Comparison of ENCODE assay signal across 19 cellular contexts in the genomic region with DNA sequence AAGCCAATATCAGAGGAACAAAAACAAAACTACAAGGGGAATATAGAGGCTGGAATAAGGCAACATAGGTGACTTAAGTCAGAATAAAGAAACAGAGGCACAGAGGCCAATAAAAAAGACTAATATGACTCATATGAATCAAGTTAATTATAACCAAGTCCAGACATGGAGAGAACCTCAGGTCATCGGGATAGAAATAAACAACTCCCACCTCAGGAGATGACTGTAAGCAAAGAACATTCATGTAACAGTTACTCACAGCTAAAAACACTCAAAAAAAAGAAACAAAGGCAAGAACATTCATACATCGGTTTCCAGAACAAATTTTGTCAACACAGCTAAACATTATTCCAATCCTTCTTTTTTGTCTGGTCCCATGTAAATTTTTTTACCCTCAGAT.
A peak's percentile ranks its signal among the peaks of the same experiment; 100 is the strongest.
DNase-seq lines count a peak whose midpoint lies in the region; ATAC-seq, FAIRE-seq and TF ChIP-seq lines count a peak whose summit lies in the region.
"Had no signal": no experiment of that assay in that cellular context is flagged by ENCODE, and none has a peak within 500 bp of the region (broad histone marks: within the 10 kb centered on the region; RNA-seq: fewer than 3 reads in every experiment).

No MANE protein-coding gene starts in this region.

- H3K27ac ChIP-seq in breast epithelium, result no peak overlapping the region
- H3K27ac ChIP-seq in aorta (ENCODE audit: low read depth in 1 of 2, low read length in 2 of 2), result no peak overlapping the region
- H3K27ac ChIP-seq: 22Rv1, BLaER1 had no signal

- TF ChIP-seq POLR2A in breast epithelium (IDR thresholded peaks at IDR 0.05), result no peak

- FAIRE-seq in bronchial epithelial cell (lab: Jason Lieb, UNC), result no peak
- FAIRE-seq: GM12892, GM19239, H1 had no signal

- H3K36me3 ChIP-seq in breast epithelium, result no peaks in the 10 kb centered on the region
- H3K36me3 ChIP-seq in bronchial epithelial cell (ENCODE audit: control insufficient read depth, insufficient read depth, low read length), result no peaks in the 10 kb centered on the region
- no peaks in the 10 kb centered on the region for H3K36me3 ChIP-seq in aorta (ENCODE audit: control insufficient read depth in 1 of 2, insufficient read depth in 2 of 2, low read length in 1 of 2)
- H3K36me3 ChIP-seq: BLaER1, HAP-1 had no signal

- H3K36me3 Mint-ChIP-seq in MCF 10A (ENCODE audit: insufficient read depth, unreplicated experiment), result no peaks in the 10 kb centered on the region
- H3K36me3 Mint-ChIP-seq in activated T-helper 1 cell treated with anti-CD3 and anti-CD28 coated beads, Interleukin-12 subunit alpha, Interleukin-12 subunit beta, Interleukin-2, Interleukin-4 antibody, amounts not matched to agents 30 ng/mL and 10 ng/mL and 1 ng/mL, durations not matched to agents 14 hours and 24 hours and 36 hours (ENCODE audit: low read depth), result no peaks in the 10 kb centered on the region
- H3K36me3 Mint-ChIP-seq: CD8-positive, alpha-beta memory T cell; IgD-negative memory B cell had no signal

- DNase-seq in MCF 10A (ENCODE audit: unreplicated experiment) (peak; percentile 33), breast epithelium (ENCODE audit: low spot score in 2 of 2) (no peak), bronchial epithelial cell (ENCODE audit: low read depth) (peak; percentile 96), fibroblast of villous mesenchyme (ENCODE audit: low read depth) (peak; percentile 19), aorta (no peak), NCI-H774 (lab: John Stamatoyannopoulos, UW) (no peak)
- no peak for DNase-seq in activated T-helper 1 cell treated with anti-CD3 and anti-CD28 coated beads, Interleukin-12 subunit alpha, Interleukin-12 subunit beta, Interleukin-2, Interleukin-4 antibody, amounts not matched to agents 30 ng/mL and 10 ng/mL and 1 ng/mL, durations not matched to agents 14 hours and 24 hours and 36 hours (ENCODE audit: low spot score)
- DNase-seq: Caco-2; CD8-positive, alpha-beta memory T cell; DND-41; GDM1 had no signal

- WGBS in aorta, 2 donors, result 73 to 74% methylated on average over 2 of the region's 2 CpGs

- H3K27ac Mint-ChIP-seq in MCF 10A (ENCODE audit: low read depth, unreplicated experiment), result peak overlapping the region; percentile 81
- H3K27ac Mint-ChIP-seq in activated T-helper 1 cell treated with anti-CD3 and anti-CD28 coated beads, Interleukin-12 subunit alpha, Interleukin-12 subunit beta, Interleukin-2, Interleukin-4 antibody, amounts not matched to agents 30 ng/mL and 10 ng/mL and 1 ng/mL, durations not matched to agents 14 hours and 24 hours and 36 hours, result no peak overlapping the region
- H3K27ac Mint-ChIP-seq: CD8-positive, alpha-beta memory T cell; IgD-negative memory B cell had no signal

- POLR2A ChIA-PET in MCF 10A (lab: Yijun Ruan, JAX), result interaction anchor here (0.6 to 4.4 kb wide), 3 partner anchors 16 to 78 kb away, joined by 3 to 30 read pairs (median 3); no protein-coding TSS in a partner anchor

- ATAC-seq in aorta (ENCODE audit: low FRiP score) (no peak), GM21423 (IDR thresholded peaks at IDR 0.05; ENCODE audit: unreplicated experiment) (no peak)

- H3K9me3 ChIP-seq in breast epithelium, result no peaks in the 10 kb centered on the region
- no peaks in the 10 kb centered on the region for H3K9me3 ChIP-seq in aorta (ENCODE audit: control insufficient read depth, low read length)
- H3K9me3 ChIP-seq: BLaER1, Caco-2, HAP-1 had no signal

- H3K4me1 Mint-ChIP-seq in MCF 10A (ENCODE audit: insufficient read depth, unreplicated experiment), result peaks cover 47% of the 10 kb centered on the region
- no peaks in the 10 kb centered on the region for H3K4me1 Mint-ChIP-seq in activated T-helper 1 cell treated with anti-CD3 and anti-CD28 coated beads, Interleukin-12 subunit alpha, Interleukin-12 subunit beta, Interleukin-2, Interleukin-4 antibody, amounts not matched to agents 30 ng/mL and 10 ng/mL and 1 ng/mL, durations not matched to agents 14 hours and 24 hours and 36 hours (ENCODE audit: low read depth)
- H3K4me1 Mint-ChIP-seq: CD8-positive, alpha-beta memory T cell; IgD-negative memory B cell had no signal

- CTCF ChIA-PET in MCF 10A (lab: Yijun Ruan, JAX), result interaction anchor here (1.6 kb wide), 1 partner anchor 113 kb away, joined by 4 read pairs; no protein-coding TSS in a partner anchor

- intact Hi-C loops in MCF 10A (cut with micrococcal nuclease) (no loop called here), breast epithelium (cut with DNase I; ENCODE audit: low total_unique reads) (no loop called here), aorta (cut with DNase I) (no loop called here)
- intact Hi-C loops in activated T-helper 1 cell treated with anti-CD3 and anti-CD28 coated beads, Interleukin-12 subunit alpha, Interleukin-12 subunit beta, Interleukin-2, Interleukin-4 antibody, amounts not matched to agents 30 ng/mL and 10 ng/mL and 1 ng/mL, durations not matched to agents 14 hours and 24 hours and 36 hours (cut with micrococcal nuclease), result no loop called here

- H3K9me3 Mint-ChIP-seq in MCF 10A (ENCODE audit: unreplicated experiment), result peaks cover 6% of the 10 kb centered on the region
- no peaks in the 10 kb centered on the region for H3K9me3 Mint-ChIP-seq in activated T-helper 1 cell treated with anti-CD3 and anti-CD28 coated beads, Interleukin-12 subunit alpha, Interleukin-12 subunit beta, Interleukin-2, Interleukin-4 antibody, amounts not matched to agents 30 ng/mL and 10 ng/mL and 1 ng/mL, durations not matched to agents 14 hours and 24 hours and 36 hours

- no peaks in the 10 kb centered on the region for H3K27me3 Mint-ChIP-seq in MCF 10A (ENCODE audit: insufficient read depth, unreplicated experiment)
- no peaks in the 10 kb centered on the region for H3K27me3 Mint-ChIP-seq in activated T-helper 1 cell treated with anti-CD3 and anti-CD28 coated beads, Interleukin-12 subunit alpha, Interleukin-12 subunit beta, Interleukin-2, Interleukin-4 antibody, amounts not matched to agents 30 ng/mL and 10 ng/mL and 1 ng/mL, durations not matched to agents 14 hours and 24 hours and 36 hours (ENCODE audit: insufficient read depth)
- H3K27me3 Mint-ChIP-seq: IgD-negative memory B cell had no signal

- no TSS peak for BruUV-seq in MCF 10A (replicated peaks; lab: Mats Ljungman, UMichigan)

- no peak overlapping the region for H3K4me3 ChIP-seq in breast epithelium
- H3K4me3 ChIP-seq in bronchial epithelial cell (ENCODE audit: low read depth, low read length), result no peak overlapping the region
- H3K4me3 ChIP-seq in fibroblast of villous mesenchyme (ENCODE audit: low read depth, low read length), result no peak overlapping the region
- no peak overlapping the region for H3K4me3 ChIP-seq in aorta (ENCODE audit: low read length in 2 of 2)
- H3K4me3 ChIP-seq: BLaER1, HAP-1 had no signal

- no peak overlapping the region for H3K4me3 Mint-ChIP-seq in MCF 10A (ENCODE audit: unreplicated experiment)
- H3K4me3 Mint-ChIP-seq in activated T-helper 1 cell treated with anti-CD3 and anti-CD28 coated beads, Interleukin-12 subunit alpha, Interleukin-12 subunit beta, Interleukin-2, Interleukin-4 antibody, amounts not matched to agents 30 ng/mL and 10 ng/mL and 1 ng/mL, durations not matched to agents 14 hours and 24 hours and 36 hours, result no peak overlapping the region
- H3K4me3 Mint-ChIP-seq: CD8-positive, alpha-beta memory T cell; IgD-negative memory B cell had no signal

- TF ChIP-seq CTCF in MCF 10A (IDR thresholded peaks at IDR 0.05; ENCODE audit: unreplicated experiment) (no peak), breast epithelium (IDR thresholded peaks at IDR 0.05) (no peak), bronchial epithelial cell (IDR thresholded peaks at IDR 0.05; ENCODE audit: insufficient read depth, low read length, severe bottlenecking) (no peak), fibroblast of villous mesenchyme (IDR thresholded peaks at IDR 0.05; ENCODE audit: insufficient read depth, low read depth, low read length) (no peak)

- no peaks in the 10 kb centered on the region for H3K27me3 ChIP-seq in breast epithelium
- H3K27me3 ChIP-seq in bronchial epithelial cell (ENCODE audit: control insufficient read depth, insufficient read depth, low read length), result no peaks in the 10 kb centered on the region
- H3K27me3 ChIP-seq in aorta (ENCODE audit: control insufficient read depth in 1 of 2, insufficient read depth in 2 of 2, low read length in 1 of 2), result no peaks in the 10 kb centered on the region
- H3K27me3 ChIP-seq: BLaER1 had no signal

- no peaks in the 10 kb centered on the region for H3K4me1 ChIP-seq in breast epithelium
- H3K4me1 ChIP-seq in aorta (ENCODE audit: control insufficient read depth in 1 of 2, insufficient read depth in 2 of 2, low read length in 2 of 2), result no peaks in the 10 kb centered on the region
- H3K4me1 ChIP-seq: BLaER1, Caco-2, HAP-1 had no signal

Comparison
In these comparisons a context has a peak if more than half of its experiments do, and no peak if none do; other contexts are left out.
1. DNase-seq: peak in MCF 10A (single experiment), bronchial epithelial cell (single experiment) and fibroblast of villous mesenchyme (single experiment); none in breast epithelium (0 of 2), aorta (0 of 2), NCI-H774 (single experiment) and activated T-helper 1 cell treated with anti-CD3 and anti-CD28 coated beads, Interleukin-12 subunit alpha, Interleukin-12 subunit beta, Interleukin-2, Interleukin-4 antibody, amounts not matched to agents 30 ng/mL and 10 ng/mL and 1 ng/mL, durations not matched to agents 14 hours and 24 hours and 36 hours (single experiment).